In genomic region chr19:48444129-48444932, GRCh38 we compare ENCODE assay signal across 8 cellular contexts. TPM values are rescaled to one million over a fixed set of nuclear protein-coding genes. Genes with fewer than 3 reads are reported as not detected.
DNase-seq lines count a peak whose midpoint lies in the region; ATAC-seq and TF ChIP-seq lines count a peak whose summit lies in the region.

No MANE protein-coding gene starts in this region.

- WGBS in hepatocyte (ENCODE audit: low lambda C conversion rate, missing lambda C conversion rate), result 72% methylated on average over 31 of the region's 38 CpGs
- WGBS in thymus, result 20% methylated on average over 38 of the region's 38 CpGs

- DNase-seq in activated T-cell treated with anti-CD3 and anti-CD28 coated beads, Interleukin-2, amount 50 U/mL, for 4 hours, result no peak
- no peak for DNase-seq in activated T-cell treated with anti-CD3 and anti-CD28 coated beads for 4 hours
- no peak for DNase-seq in T-cell
- DNase-seq in hepatocyte (ENCODE audit: low spot score), result no peak
- no peak for DNase-seq in UCSD-AML1 (lab: John Stamatoyannopoulos, UW; ENCODE audit: unreplicated experiment)

- no peak for TF ChIP-seq CTCF in hepatocyte (IDR thresholded peaks at IDR 0.05; ENCODE audit: poor library complexity)

- no peaks in the 10 kb centered on the region for H3K9me2 ChIP-seq in hepatocyte (replicated peaks; ENCODE audit: insufficient read depth)

- no peak for ATAC-seq in activated T-cell treated with anti-CD3 and anti-CD28 coated beads, Interleukin-2, amount 50 U/mL, for 4 hours
- no peak for ATAC-seq in T-cell (replicated peaks in 1 of 4)
- no peak for ATAC-seq in GM21423 (IDR thresholded peaks at IDR 0.05; ENCODE audit: unreplicated experiment)
- ATAC-seq in esophagus mucosa, result no peak

- H3K36me3 ChIP-seq in hepatocyte (replicated peaks; ENCODE audit: insufficient read depth, low read depth) (no peaks in the 10 kb centered on the region), thymus (ENCODE audit: control insufficient read depth, insufficient read depth) (peaks cover 10% of the 10 kb centered on the region)

- no peaks in the 10 kb centered on the region for H4K20me1 ChIP-seq in hepatocyte (ENCODE audit: insufficient read depth, poor library complexity, severe bottlenecking)

- peaks cover 21% of the 10 kb centered on the region for H3K27me3 Mint-ChIP-seq in activated T-cell treated with anti-CD3 and anti-CD28 coated beads, Interleukin-2, amount 50 U/mL, for 4 hours (ENCODE audit: low read depth)
- H3K27me3 Mint-ChIP-seq in T-cell, result peaks cover 17 to 22% of the 10 kb centered on the region in 2 donors

- peaks cover 16% of the 10 kb centered on the region for H3K79me2 ChIP-seq in hepatocyte

- H3K27me3 ChIP-seq in hepatocyte (peaks cover 7% of the 10 kb centered on the region), thymus (ENCODE audit: control insufficient read depth, insufficient read depth) (peaks cover 40% of the 10 kb centered on the region)

- H3K27ac Mint-ChIP-seq in T-cell, result peak overlapping the region; percentile 1 to 22

- H3K36me3 Mint-ChIP-seq in activated T-cell treated with anti-CD3 and anti-CD28 coated beads, Interleukin-2, amount 50 U/mL, for 4 hours (ENCODE audit: insufficient read depth), result peaks cover 21% of the 10 kb centered on the region
- H3K36me3 Mint-ChIP-seq in T-cell, result peaks cover 18% of the 10 kb centered on the region

- H2AFZ ChIP-seq in hepatocyte, result peak overlapping the region; percentile 47

- CTCF ChIA-PET in T-cell (lab: Charles Lee), result interaction anchor here in 1 of 2 donors (0.5 kb wide), 1 partner anchor 179 kb away, joined by 3 read pairs; no protein-coding TSS in a partner anchor

- H3K27ac ChIP-seq in hepatocyte, result peak overlapping the region; percentile 64
- H3K27ac ChIP-seq in thymus (ENCODE audit: low read depth), result no peak overlapping the region

- H3K4me2 ChIP-seq in hepatocyte, result peak overlapping the region; percentile 76

- H3K4me3 ChIP-seq in hepatocyte (no peak overlapping the region), thymus (ENCODE audit: low read length) (peak overlapping the region; percentile 2)

- H3K4me1 Mint-ChIP-seq in activated T-cell treated with anti-CD3 and anti-CD28 coated beads, Interleukin-2, amount 50 U/mL, for 4 hours (ENCODE audit: low read depth), result peaks cover 35% of the 10 kb centered on the region
- peaks cover 34 to 46% (median 42%) of the 10 kb centered on the region in 3 donors for H3K4me1 Mint-ChIP-seq in T-cell

- H3K4me1 ChIP-seq in hepatocyte (ENCODE audit: insufficient read depth) (peaks cover 7% of the 10 kb centered on the region), thymus (ENCODE audit: control insufficient read depth, insufficient read depth, low read length) (peaks cover 9% of the 10 kb centered on the region)

- POLR2A ChIA-PET in T-cell (lab: Charles Lee), result interaction anchor here in 1 of 2 donors (0.6 kb wide), 1 partner anchor 17 kb away, joined by 9 read pairs; no protein-coding TSS in a partner anchor

- H3K4me3 Mint-ChIP-seq in activated T-cell treated with anti-CD3 and anti-CD28 coated beads, Interleukin-2, amount 50 U/mL, for 4 hours, result peak overlapping the region; percentile 92
- peak overlapping the region; percentile 90 to 92 (median 91) for H3K4me3 Mint-ChIP-seq in T-cell

- H3K9me3 ChIP-seq in hepatocyte (ENCODE audit: low read depth) (no peaks in the 10 kb centered on the region), thymus (ENCODE audit: control insufficient read depth) (peaks cover 1% of the 10 kb centered on the region)

- H3K9me3 Mint-ChIP-seq in activated T-cell treated with anti-CD3 and anti-CD28 coated beads, Interleukin-2, amount 50 U/mL, for 4 hours, result no peaks in the 10 kb centered on the region
- H3K9me3 Mint-ChIP-seq in T-cell, result no peaks in the 10 kb centered on the region

RNA-seq across cellular contexts. Expression of gene GRWD1, which starts 1.5 kb away (rescaled TPM):
- total RNA-seq in activated T-cell treated with anti-CD3 and anti-CD28 coated beads, Interleukin-2, amount 50 U/mL, for 4 hours, result 100 to 1,000 TPM; 175 to 192 (median 187) TPM
- 10 to 100 TPM; 29.7 to 55.2 (median 42.6) TPM for total RNA-seq in T-cell
- 25.2 and 25.9 TPM in 2 replicates for total RNA-seq in hepatocyte
- 33.1 and 36.6 TPM in 2 replicates for polyA plus RNA-seq in hepatocyte
- polyA plus RNA-seq in thymus, result 8.4 TPM
- 24.6 TPM for total RNA-seq in esophagus mucosa

RNA-seq across cellular contexts. Expression of gene KCNJ14, which starts 11.0 kb away (rescaled TPM):
- total RNA-seq in activated T-cell treated with anti-CD3 and anti-CD28 coated beads, Interleukin-2, amount 50 U/mL, for 4 hours, result 1 to 10 TPM; 3.1 to 3.3 (median 3.3) TPM
- 1 to 10 TPM; 2.6 to 3.5 (median 3.2) TPM for total RNA-seq in T-cell
- total RNA-seq in hepatocyte, result 0.12 and 0.70 TPM in 2 replicates
- polyA plus RNA-seq in hepatocyte, result 0.32 and 1.1 TPM in 2 replicates
- polyA plus RNA-seq in thymus, result 0.78 TPM
- total RNA-seq in esophagus mucosa, result 0.76 TPM

RNA-seq across cellular contexts. Expression of gene CYTH2, which starts 24.8 kb away (rescaled TPM):
- total RNA-seq in activated T-cell treated with anti-CD3 and anti-CD28 coated beads, Interleukin-2, amount 50 U/mL, for 4 hours, result 10 to 100 TPM; 30.7 to 36.2 (median 31.5) TPM
- 10 to 100 TPM; 37.8 to 81.5 (median 70.6) TPM for total RNA-seq in T-cell
- 63.1 and 69.6 TPM in 2 replicates for total RNA-seq in hepatocyte
- 80.1 and 106 TPM in 2 replicates for polyA plus RNA-seq in hepatocyte
- 42.4 TPM for polyA plus RNA-seq in thymus
- total RNA-seq in esophagus mucosa, result 47.2 TPM

RNA-seq across cellular contexts. Expression of gene GRIN2D, which starts 50.9 kb away (rescaled TPM):
- under 1 TPM; 0.11 to 0.14 (median 0.13) TPM for total RNA-seq in activated T-cell treated with anti-CD3 and anti-CD28 coated beads, Interleukin-2, amount 50 U/mL, for 4 hours
- total RNA-seq in T-cell (under 1 TPM in 4 of 5 donors, not detected in 1; 0.13 to 0.23 (median 0.16) TPM), hepatocyte (0.40 and 1.00 TPM in 2 replicates), esophagus mucosa (0.04 TPM)
- polyA plus RNA-seq in hepatocyte (2.1 and 2.7 TPM in 2 replicates), thymus (0.07 TPM)

RNA-seq across cellular contexts. Expression of gene KDELR1, which starts 53.0 kb away (rescaled TPM):
- 10 to 100 TPM; 58.6 to 63.8 (median 61.3) TPM for total RNA-seq in activated T-cell treated with anti-CD3 and anti-CD28 coated beads, Interleukin-2, amount 50 U/mL, for 4 hours
- 10 to 100 TPM; 40.9 to 55.9 (median 47.5) TPM for total RNA-seq in T-cell
- 164 and 179 TPM in 2 replicates for total RNA-seq in hepatocyte
- polyA plus RNA-seq in hepatocyte, result 278 and 288 TPM in 2 replicates
- 81.0 TPM for polyA plus RNA-seq in thymus
- 86.6 TPM for total RNA-seq in esophagus mucosa
